In genomic region chr18:46333371-46334199, GRCh38 we compare ENCODE assay signal across 8 cellular contexts.
A peak's percentile ranks its signal among the peaks of the same experiment; 100 is the strongest.
DNase-seq lines count a peak whose midpoint lies in the region; ATAC-seq and TF ChIP-seq lines count a peak whose summit lies in the region.

No MANE protein-coding gene starts in this region.

- H3K9me3 Mint-ChIP-seq in CD4-positive, CD25-positive, alpha-beta regulatory T cell, result peaks cover 0 to 6% (median 0%) of the 10 kb centered on the region in 7 donors

- peak; percentile 21 to 23 for ATAC-seq in CD4-positive, CD25-positive, alpha-beta regulatory T cell (ENCODE audit: low read depth in 2 of 2)
- ATAC-seq in HG02970 (IDR thresholded peaks at IDR 0.05; ENCODE audit: low FRiP score, unreplicated experiment) (no peak), GM18520 (IDR thresholded peaks at IDR 0.05; ENCODE audit: unreplicated experiment) (no peak)

- H3K36me3 Mint-ChIP-seq in CD4-positive, CD25-positive, alpha-beta regulatory T cell, result no peaks in the 10 kb centered on the region

- H3K36me3 ChIP-seq in CD4-positive, CD25-positive, alpha-beta regulatory T cell (ENCODE audit: control insufficient read depth, insufficient read depth, low read length), result no peaks in the 10 kb centered on the region
- H3K36me3 ChIP-seq in HUES48 (ENCODE audit: control insufficient read depth, insufficient read depth, low read length) (no peaks in the 10 kb centered on the region), SK-N-MC (ENCODE audit: insufficient read depth, low read length) (no peaks in the 10 kb centered on the region), tibial nerve (no peaks in the 10 kb centered on the region)
- no peaks in the 10 kb centered on the region for H3K36me3 ChIP-seq in effector memory CD4-positive, alpha-beta T cell (ENCODE audit: control insufficient read depth, insufficient read depth, low read length)

- TF ChIP-seq EP300 in tibial nerve (IDR thresholded peaks at IDR 0.05), result no peak

- no peaks in the 10 kb centered on the region for H3K9me3 ChIP-seq in CD4-positive, CD25-positive, alpha-beta regulatory T cell (ENCODE audit: control insufficient read depth in 2 of 2, low read length in 2 of 2)
- H3K9me3 ChIP-seq in HUES48 (ENCODE audit: control insufficient read depth, insufficient read depth, low read length), result no peaks in the 10 kb centered on the region
- H3K9me3 ChIP-seq in SK-N-MC (ENCODE audit: low read depth, low read length), result no peaks in the 10 kb centered on the region
- no peaks in the 10 kb centered on the region for H3K9me3 ChIP-seq in effector memory CD4-positive, alpha-beta T cell (ENCODE audit: control insufficient read depth, low read length)
- no peaks in the 10 kb centered on the region for H3K9me3 ChIP-seq in tibial nerve

- no peak overlapping the region for H3K27ac ChIP-seq in CD4-positive, CD25-positive, alpha-beta regulatory T cell (ENCODE audit: insufficient read depth, low read length, poor library complexity, severe bottlenecking)
- H3K27ac ChIP-seq in HUES48 (ENCODE audit: low read depth, low read length) (no peak overlapping the region), SK-N-MC (no peak overlapping the region), tibial nerve (no peak overlapping the region)
- H3K27ac ChIP-seq in effector memory CD4-positive, alpha-beta T cell (ENCODE audit: insufficient read depth, low read length, poor library complexity, severe bottlenecking), result no peak overlapping the region

- peaks cover 18% of the 10 kb centered on the region for H3K4me1 ChIP-seq in CD4-positive, CD25-positive, alpha-beta regulatory T cell (ENCODE audit: control insufficient read depth, insufficient read depth, low read length, poor library complexity, severe bottlenecking)
- H3K4me1 ChIP-seq in HUES48 (ENCODE audit: control insufficient read depth, insufficient read depth, low read length) (peaks cover 30% of the 10 kb centered on the region), tibial nerve (peaks cover 0 to 39% (median 8%) of the 10 kb centered on the region in 4 donors)
- H3K4me1 ChIP-seq in effector memory CD4-positive, alpha-beta T cell (ENCODE audit: control insufficient read depth, insufficient read depth, low read length, poor library complexity, severe bottlenecking), result peaks cover 14% of the 10 kb centered on the region

- no peak overlapping the region for H3K4me3 ChIP-seq in CD4-positive, CD25-positive, alpha-beta regulatory T cell (ENCODE audit: low read depth, low read length)
- peak overlapping the region; percentile 63 for H3K4me3 ChIP-seq in HUES48 (ENCODE audit: low read depth, low read length)
- H3K4me3 ChIP-seq in SK-N-MC, result peak overlapping the region; percentile 89
- H3K4me3 ChIP-seq in effector memory CD4-positive, alpha-beta T cell (ENCODE audit: insufficient read depth, low read depth, low read length, poor library complexity, severe bottlenecking), result peak overlapping the region; percentile 42
- peak overlapping the region; percentile 18 to 62 (median 22) for H3K4me3 ChIP-seq in tibial nerve

- H3K27me3 ChIP-seq in CD4-positive, CD25-positive, alpha-beta regulatory T cell (ENCODE audit: control insufficient read depth, insufficient read depth, low read length), result peaks cover 16% of the 10 kb centered on the region
- H3K27me3 ChIP-seq in HUES48 (ENCODE audit: control insufficient read depth, insufficient read depth, low read length) (peaks cover 35% of the 10 kb centered on the region), tibial nerve (peaks cover 0 to 20% of the 10 kb centered on the region in 2 donors)
- peaks cover 5% of the 10 kb centered on the region for H3K27me3 ChIP-seq in effector memory CD4-positive, alpha-beta T cell (replicated peaks; ENCODE audit: control insufficient read depth, insufficient read depth, low read length, poor library complexity, severe bottlenecking)

- 7 to 12% methylated on average over 12 to 36 of the region's 96 CpGs for WGBS in tibial nerve, 2 donors

- no peak for TF ChIP-seq POLR2A in tibial nerve (IDR thresholded peaks at IDR 0.05)

- no peak for TF ChIP-seq CTCF in tibial nerve (IDR thresholded peaks at IDR 0.05)

- DNase-seq in CD4-positive, CD25-positive, alpha-beta regulatory T cell, result no peak
- DNase-seq in SK-N-MC (ENCODE audit: low read depth, low spot score), result no peak
- DNase-seq in effector memory CD4-positive, alpha-beta T cell, result peak in 1 of 3 donors; percentile 7
- peak; percentile 85 for DNase-seq in mesenteric fat pad (ENCODE audit: low spot score)
- DNase-seq in tibial nerve (ENCODE audit: low spot score in 2 of 2), result no peak

- peak overlapping the region in 2 of 4 donors; percentile 50 to 67 for H3K4me3 Mint-ChIP-seq in CD4-positive, CD25-positive, alpha-beta regulatory T cell

- H3K27me3 Mint-ChIP-seq in CD4-positive, CD25-positive, alpha-beta regulatory T cell, result peaks cover 77% of the 10 kb centered on the region

- H3K9ac ChIP-seq in HUES48 (ENCODE audit: low read depth, low read length), result no peak overlapping the region
- peak overlapping the region; percentile 26 for H3K9ac ChIP-seq in SK-N-MC (ENCODE audit: insufficient read length)

- no peak overlapping the region for H3K27ac Mint-ChIP-seq in CD4-positive, CD25-positive, alpha-beta regulatory T cell

- peaks cover 0 to 24% (median 7%) of the 10 kb centered on the region in 4 donors for H3K4me1 Mint-ChIP-seq in CD4-positive, CD25-positive, alpha-beta regulatory T cell

Comparison
In these comparisons a context has a peak if more than half of its experiments do, and no peak if none do; other contexts are left out.
1. ATAC-seq: peak in CD4-positive, CD25-positive, alpha-beta regulatory T cell (2 of 2); none in HG02970 (single experiment) and GM18520 (single experiment).